Comparison of ENCODE assay signal across 19 cellular contexts in genomic region chr4:183611210-183611830, GRCh38. TPM values are rescaled to one million over a fixed set of nuclear protein-coding genes. Genes with fewer than 3 reads are reported as not detected.
DNase-seq lines count a peak whose midpoint lies in the region; ATAC-seq and TF ChIP-seq lines count a peak whose summit lies in the region.
"Had no signal": no experiment of that assay in that cellular context is flagged by ENCODE, and none has a peak within 500 bp of the region (broad histone marks: within the 10 kb centered on the region; RNA-seq: fewer than 3 reads in every experiment).

No MANE protein-coding gene starts in this region.

- TF ChIP-seq CTCF in hepatocyte (IDR thresholded peaks at IDR 0.05; ENCODE audit: poor library complexity) (no peak), osteoblast (IDR thresholded peaks at IDR 0.05; ENCODE audit: extremely low read depth, low read depth, low read length) (no peak), upper lobe of right lung (IDR thresholded peaks at IDR 0.05) (no peak)

- no peaks in the 10 kb centered on the region for H3K9me2 ChIP-seq in hepatocyte (replicated peaks; ENCODE audit: insufficient read depth)

- intact Hi-C loops in upper lobe of right lung (cut with DNase I) = no loop called here

- no peaks in the 10 kb centered on the region for H3K9me3 ChIP-seq in adipocyte (ENCODE audit: control insufficient read depth, low read length)
- no peaks in the 10 kb centered on the region for H3K9me3 ChIP-seq in hepatocyte (ENCODE audit: low read depth)
- no peaks in the 10 kb centered on the region for H3K9me3 ChIP-seq in osteoblast (ENCODE audit: low read depth, low read length)
- no peaks in the 10 kb centered on the region for H3K9me3 ChIP-seq in upper lobe of right lung
- H3K9me3 ChIP-seq: BLaER1 treated with 17β-estradiol and CSF1 and Interleukin-3, amounts not matched to agents 10 nM and 100 nM had no signal

- no peaks in the 10 kb centered on the region for H3K4me1 Mint-ChIP-seq in stimulated activated memory B cell treated with anti-CD40 and anti-IgM and Interleukin-4, amounts not matched to agents 10 μg/mL and 1 μg/mL and 100 μg/mL, for 72 hours

- peaks cover 30% of the 10 kb centered on the region for H3K27me3 Mint-ChIP-seq in stimulated activated memory B cell treated with anti-CD40 and anti-IgM and Interleukin-4, amounts not matched to agents 10 μg/mL and 1 μg/mL and 100 μg/mL, for 72 hours

- H4K20me1 ChIP-seq in hepatocyte (ENCODE audit: insufficient read depth, poor library complexity, severe bottlenecking) = no peaks in the 10 kb centered on the region
- no peaks in the 10 kb centered on the region for H4K20me1 ChIP-seq in osteoblast (ENCODE audit: insufficient read depth, low read length)
- H4K20me1 ChIP-seq: BLaER1 treated with 17β-estradiol and CSF1 and Interleukin-3, amounts not matched to agents 10 nM and 100 nM had no signal

- no peak overlapping the region for H2AFZ ChIP-seq in hepatocyte
- peak overlapping the region; percentile 7 for H2AFZ ChIP-seq in osteoblast (ENCODE audit: low read length)

- H3K27ac ChIP-seq in hepatocyte = peak overlapping the region; percentile 78
- H3K27ac ChIP-seq in osteoblast (ENCODE audit: low read depth, low read length) = no peak overlapping the region
- peak overlapping the region; percentile 47 for H3K27ac ChIP-seq in upper lobe of right lung
- H3K27ac ChIP-seq: BLaER1 treated with 17β-estradiol and CSF1 and Interleukin-3, amounts not matched to agents 10 nM and 100 nM had no signal

- H3K36me3 ChIP-seq in adipocyte (ENCODE audit: control insufficient read depth, insufficient read depth, low read length, severe bottlenecking) = no peaks in the 10 kb centered on the region
- H3K36me3 ChIP-seq in hepatocyte (replicated peaks; ENCODE audit: insufficient read depth, low read depth) = no peaks in the 10 kb centered on the region
- no peaks in the 10 kb centered on the region for H3K36me3 ChIP-seq in osteoblast (ENCODE audit: insufficient read depth, low read length)
- H3K36me3 ChIP-seq in upper lobe of right lung = no peaks in the 10 kb centered on the region
- H3K36me3 ChIP-seq: BLaER1 treated with 17β-estradiol and CSF1 and Interleukin-3, amounts not matched to agents 10 nM and 100 nM had no signal

- H3K9ac ChIP-seq in adipocyte (ENCODE audit: low read length) = peak overlapping the region; percentile 50
- H3K9ac ChIP-seq: BLaER1 treated with 17β-estradiol and CSF1 and Interleukin-3, amounts not matched to agents 10 nM and 100 nM had no signal

- H3K4me1 ChIP-seq in adipocyte (ENCODE audit: control insufficient read depth, insufficient read depth, low read length) (peaks cover 12% of the 10 kb centered on the region), hepatocyte (ENCODE audit: insufficient read depth) (peaks cover 3% of the 10 kb centered on the region), osteoblast (ENCODE audit: insufficient read depth, low read length) (peaks cover 13% of the 10 kb centered on the region), upper lobe of right lung (peaks cover 6% of the 10 kb centered on the region)
- H3K4me1 ChIP-seq: BLaER1 treated with 17β-estradiol and CSF1 and Interleukin-3, amounts not matched to agents 10 nM and 100 nM had no signal

- H3K27me3 ChIP-seq in adipocyte (replicated peaks; ENCODE audit: control insufficient read depth, insufficient read depth, low read length) = no peaks in the 10 kb centered on the region
- no peaks in the 10 kb centered on the region for H3K27me3 ChIP-seq in hepatocyte
- H3K27me3 ChIP-seq in osteoblast (ENCODE audit: insufficient read depth, low read length) = no peaks in the 10 kb centered on the region
- no peaks in the 10 kb centered on the region for H3K27me3 ChIP-seq in upper lobe of right lung
- H3K27me3 ChIP-seq: BLaER1 treated with 17β-estradiol and CSF1 and Interleukin-3, amounts not matched to agents 10 nM and 100 nM had no signal

- H3K9me3 Mint-ChIP-seq in stimulated activated memory B cell treated with anti-CD40 and anti-IgM and Interleukin-4, amounts not matched to agents 10 μg/mL and 1 μg/mL and 100 μg/mL, for 72 hours = no peaks in the 10 kb centered on the region
- H3K9me3 Mint-ChIP-seq: CD8-positive, alpha-beta T cell had no signal

- no peak overlapping the region for H3K4me3 ChIP-seq in adipocyte (ENCODE audit: low read length)
- H3K4me3 ChIP-seq in hepatocyte = no peak overlapping the region
- no peak overlapping the region for H3K4me3 ChIP-seq in osteoblast (ENCODE audit: insufficient read depth, low read length)
- H3K4me3 ChIP-seq in upper lobe of right lung = no peak overlapping the region
- H3K4me3 ChIP-seq: BLaER1 treated with 17β-estradiol and CSF1 and Interleukin-3, amounts not matched to agents 10 nM and 100 nM had no signal

- WGBS in hepatocyte (ENCODE audit: low lambda C conversion rate, missing lambda C conversion rate) = 86% methylated on average over 15 of the region's 15 CpGs

- H3K4me3 Mint-ChIP-seq in stimulated activated memory B cell treated with anti-CD40 and anti-IgM and Interleukin-4, amounts not matched to agents 10 μg/mL and 1 μg/mL and 100 μg/mL, for 72 hours = no peak overlapping the region
- H3K4me3 Mint-ChIP-seq: CD8-positive, alpha-beta T cell had no signal

- H3K79me2 ChIP-seq in hepatocyte (no peaks in the 10 kb centered on the region), osteoblast (ENCODE audit: insufficient read depth, low read length) (no peaks in the 10 kb centered on the region)

- peak; percentile 66 for ATAC-seq in upper lobe of right lung
- no peak for ATAC-seq in stimulated activated memory B cell treated with anti-CD40 and anti-IgM and Interleukin-4, amounts not matched to agents 10 μg/mL and 1 μg/mL and 100 μg/mL, for 72 hours
- ATAC-seq in GM21576 (IDR thresholded peaks at IDR 0.05; ENCODE audit: unreplicated experiment) = no peak
- ATAC-seq in GM21619 (IDR thresholded peaks at IDR 0.05; ENCODE audit: unreplicated experiment) = no peak
- ATAC-seq: CD8-positive, alpha-beta T cell had no signal

- DNase-seq in adipocyte (ENCODE audit: low read depth) = no peak
- DNase-seq in hepatocyte (ENCODE audit: low spot score) = no peak
- no peak for DNase-seq in osteoblast (ENCODE audit: insufficient read length, low spot score, missing footprints)
- DNase-seq in upper lobe of right lung = no peak
- DNase-seq: CD8-positive, alpha-beta T cell; DMS79; H7; Karpas-422; NCI-H1048; NCI-H1436; NCI-H1930; NCI-H345; NCI-H524 treated with DMSO at 0.1 percent for 48 hours; RPMI8226; SHP77 treated with DMSO at 0.1 percent for 48 hours had no signal

- H3K27ac Mint-ChIP-seq in stimulated activated memory B cell treated with anti-CD40 and anti-IgM and Interleukin-4, amounts not matched to agents 10 μg/mL and 1 μg/mL and 100 μg/mL, for 72 hours = no peak overlapping the region
- H3K27ac Mint-ChIP-seq: CD8-positive, alpha-beta T cell had no signal

- peak overlapping the region; percentile 41 for H3K4me2 ChIP-seq in hepatocyte
- no peak overlapping the region for H3K4me2 ChIP-seq in osteoblast (ENCODE audit: insufficient read depth, low read length)
- H3K4me2 ChIP-seq: BLaER1 treated with 17β-estradiol and CSF1 and Interleukin-3, amounts not matched to agents 10 nM and 100 nM had no signal

- H3K36me3 Mint-ChIP-seq in stimulated activated memory B cell treated with anti-CD40 and anti-IgM and Interleukin-4, amounts not matched to agents 10 μg/mL and 1 μg/mL and 100 μg/mL, for 72 hours = no peaks in the 10 kb centered on the region
- H3K36me3 Mint-ChIP-seq: CD8-positive, alpha-beta T cell had no signal

RNA-seq across cellular contexts. Expression of gene RWDD4, which starts 47.7 kb away (rescaled TPM):
- total RNA-seq in hepatocyte = 30.3 TPM in 2 replicates
- 20.6 and 24.9 TPM in 2 replicates for polyA plus RNA-seq in hepatocyte
- total RNA-seq in osteoblast = 19.9 and 25.9 TPM in 2 replicates
- total RNA-seq in upper lobe of right lung = 15.7 TPM

RNA-seq across cellular contexts. Expression of gene TRAPPC11, which starts 47.8 kb away (rescaled TPM):
- 29.0 and 42.5 TPM in 2 replicates for total RNA-seq in hepatocyte
- polyA plus RNA-seq in hepatocyte = 13.8 and 14.7 TPM in 2 replicates
- total RNA-seq in osteoblast = 51.0 and 58.3 TPM in 2 replicates
- total RNA-seq in upper lobe of right lung = 31.7 TPM
